Comparison of ENCODE assay signal across 8 cellular contexts in genomic region chr19:11737964-11738745, GRCh38. TPM values are rescaled to one million over a fixed set of nuclear protein-coding genes. Genes with fewer than 3 reads are reported as not detected.
DNase-seq lines count a peak whose midpoint lies in the region; ATAC-seq, FAIRE-seq and TF ChIP-seq lines count a peak whose summit lies in the region.

No MANE protein-coding gene starts in this region.

- ATAC-seq in GM19351 (IDR thresholded peaks at IDR 0.05; ENCODE audit: unreplicated experiment) (peak; percentile 33), HG03442 (IDR thresholded peaks at IDR 0.05; ENCODE audit: unreplicated experiment) (peak; percentile 24), K562 (peak; percentile 73)

- FAIRE-seq in K562 (lab: Jason Lieb, UNC), result no peak

- peak overlapping the region; percentile 5 to 87 (median 79) for H3K27ac Mint-ChIP-seq in CD8-positive, alpha-beta memory T cell

- no peak for TF ChIP-seq RAD21 in K562 (CRISPR knock-in tag; conservative IDR thresholded peaks at IDR 0.05 in 1 of 2, IDR thresholded peaks at IDR 0.05 in 1 of 2)

- intact Hi-C loops in K562 (cut with micrococcal nuclease), result loop anchor here (2.0 kb wide), 1 partner anchor 29 kb away; the partner anchor contains the start of gene ZNF441

- H3K4me3 ChIP-seq in CD8-positive, alpha-beta memory T cell (ENCODE audit: low read length), result peak overlapping the region; percentile 58
- peak overlapping the region; percentile 69 for H3K4me3 ChIP-seq in K562
- H3K4me3 ChIP-seq in iPS-18c (ENCODE audit: insufficient read depth, low read depth, low read length), result peak overlapping the region; percentile 91
- H3K4me3 ChIP-seq in skeletal muscle tissue (ENCODE audit: low read length in 3 of 3), result peak overlapping the region; percentile 87 to 89 (median 89)

- H3K27me3 ChIP-seq in CD8-positive, alpha-beta memory T cell (ENCODE audit: insufficient read depth, low read length, poor library complexity, severe bottlenecking), result no peaks in the 10 kb centered on the region
- no peaks in the 10 kb centered on the region for H3K27me3 ChIP-seq in K562 (ENCODE audit: control insufficient read depth in 2 of 2, insufficient read depth in 2 of 2, low read length in 2 of 2)
- no peaks in the 10 kb centered on the region for H3K27me3 ChIP-seq in skeletal muscle tissue (ENCODE audit: control insufficient read depth in 3 of 3, insufficient read depth in 3 of 3, low read length in 3 of 3)

- H3K4me2 ChIP-seq in K562 (ENCODE audit: insufficient read depth, low read length), result peak overlapping the region; percentile 87

- peak overlapping the region; percentile 79 to 94 for H3K9ac ChIP-seq in K562 (ENCODE audit: insufficient read depth in 1 of 2, low read depth in 2 of 2, low read length in 2 of 2)
- H3K9ac ChIP-seq in skeletal muscle tissue (ENCODE audit: low read depth in 1 of 3, low read length in 3 of 3), result peak overlapping the region; percentile 81 to 91 (median 86)

- POLR2A ChIA-PET in CD8-positive, alpha-beta memory T cell (lab: Charles Lee), result interaction anchor here (0.5 kb wide), 1 partner anchor 421 kb away, joined by 3 read pairs; no protein-coding TSS in a partner anchor
- POLR2A ChIA-PET in K562 (lab: Yijun Ruan, JAX), result interaction anchor here (0.6 kb wide), 1 partner anchor 101 kb away, joined by 3 read pairs; no protein-coding TSS in a partner anchor

- no peaks in the 10 kb centered on the region for H3K9me3 ChIP-seq in CD8-positive, alpha-beta memory T cell (ENCODE audit: low read length)
- no peaks in the 10 kb centered on the region for H3K9me3 ChIP-seq in K562 (replicated peaks; ENCODE audit: control insufficient read depth, insufficient read depth, low read depth, low read length)
- H3K9me3 ChIP-seq in iPS-18c (ENCODE audit: control insufficient read depth, insufficient read depth, low read length), result peaks cover 2% of the 10 kb centered on the region
- no peaks in the 10 kb centered on the region for H3K9me3 ChIP-seq in skeletal muscle tissue (ENCODE audit: control insufficient read depth in 3 of 3, low read length in 3 of 3)

- peaks cover 9% of the 10 kb centered on the region; the same call in 2 of the 3 replicates for H3K79me2 ChIP-seq in K562 (ENCODE audit: control insufficient read depth, insufficient read depth, low read length)

- peaks cover 10% of the 10 kb centered on the region for H3K4me1 ChIP-seq in CD8-positive, alpha-beta memory T cell (ENCODE audit: insufficient read depth, low read length)
- H3K4me1 ChIP-seq in K562 (replicated peaks in 1 of 2; ENCODE audit: control insufficient read depth in 2 of 2, insufficient read depth in 2 of 2, low read length in 2 of 2) (peaks cover 15 to 30% of the 10 kb centered on the region in 2 experiments), skeletal muscle tissue (ENCODE audit: control insufficient read depth in 3 of 3, insufficient read depth in 3 of 3, low read length in 3 of 3) (peaks cover 12 to 18% (median 14%) of the 10 kb centered on the region in 3 donors)

- TF ChIP-seq EP300 in K562 (IDR thresholded peaks at IDR 0.05; ENCODE audit: low read length), result no peak; the same call in 1 of the 2 replicates

- TF ChIP-seq POLR2A in K562 (conservative IDR thresholded peaks at IDR 0.05), result no peak

- peak overlapping the region; percentile 94 to 99 (median 97) for H3K4me3 Mint-ChIP-seq in CD8-positive, alpha-beta memory T cell

- H4K20me1 ChIP-seq in K562 (replicated peaks; ENCODE audit: control insufficient read depth, insufficient read depth, low read length), result no peaks in the 10 kb centered on the region

- peak in 4 of 5 donors; percentile 10 to 55 (median 16) for DNase-seq in CD8-positive, alpha-beta memory T cell
- peak in 3 of 5 donors; percentile 14 to 35 (median 15) for DNase-seq in T-helper 1 cell
- peak; percentile 38 to 77 (median 44) for DNase-seq in K562 (ENCODE audit: extremely low read depth in 1 of 4, low spot score in 3 of 4)
- no peak for DNase-seq in NCI-H1694 treated with DMSO at 0.1 percent for 48 hours (lab: John Stamatoyannopoulos, UW)

- peaks cover 0 to 2% of the 10 kb centered on the region in 2 donors for H3K27me3 Mint-ChIP-seq in CD8-positive, alpha-beta memory T cell

- H3K4me1 Mint-ChIP-seq in CD8-positive, alpha-beta memory T cell, result peaks cover 18 to 28% (median 21%) of the 10 kb centered on the region in 3 donors

- BruUV-seq in K562 (replicated peaks; lab: Mats Ljungman, UMichigan), result TSS peak; percentile 80

- no peaks in the 10 kb centered on the region for H3K36me3 ChIP-seq in CD8-positive, alpha-beta memory T cell (ENCODE audit: insufficient read depth, low read length)
- no peaks in the 10 kb centered on the region for H3K36me3 ChIP-seq in K562 (ENCODE audit: control insufficient read depth, insufficient read depth, low read length)
- H3K36me3 ChIP-seq in skeletal muscle tissue (ENCODE audit: control insufficient read depth in 3 of 3, insufficient read depth in 3 of 3, low read length in 3 of 3), result no peaks in the 10 kb centered on the region

- no peaks in the 10 kb centered on the region for H3K9me3 Mint-ChIP-seq in CD8-positive, alpha-beta memory T cell

- no peaks in the 10 kb centered on the region for H3K9me1 ChIP-seq in K562 (ENCODE audit: control insufficient read depth, insufficient read depth, low read length)

- peak in 1 of 3 experiments; percentile 3; a peak in 1 of 6 replicates for TF ChIP-seq CTCF in K562 (IDR thresholded peaks at IDR 0.05 in 2 of 3, conservative IDR thresholded peaks at IDR 0.05 in 1 of 3; ENCODE audit: insufficient read depth in 2 of 3, low read depth in 1 of 3, low read length in 3 of 3)

- H3K36me3 Mint-ChIP-seq in CD8-positive, alpha-beta memory T cell, result peaks cover 0 to 15% (median 2%) of the 10 kb centered on the region in 3 donors

- H2AFZ ChIP-seq in K562 (ENCODE audit: low read depth, low read length), result peak overlapping the region; percentile 95

- CTCF ChIA-PET in CD8-positive, alpha-beta memory T cell (lab: Charles Lee), result interaction anchor here (1.5 kb wide), 1 partner anchor 40 kb away, joined by 3 read pairs; no protein-coding TSS in a partner anchor
- CTCF ChIA-PET in K562 (lab: Yijun Ruan, JAX; ENCODE audit: low intra/inter-chr PET ratio), result no interaction called here

- WGBS in K562 (ENCODE audit: insufficient coverage, low coverage, missing lambda C conversion rate), result 2% methylated on average over 45 of the region's 52 CpGs

- peak overlapping the region; percentile 60 for H3K27ac ChIP-seq in CD8-positive, alpha-beta memory T cell (ENCODE audit: low read depth, low read length)
- H3K27ac ChIP-seq in K562 (ENCODE audit: extremely low read depth, low read depth, low read length) (peak overlapping the region; percentile 78), skeletal muscle tissue (ENCODE audit: low read depth, low read length) (peak overlapping the region; percentile 73)

- in situ Hi-C loops in K562 (cut with MboI), result no loop called here

TF ChIP-seq in K562, 482 proteins besides CTCF, POLR2A, EP300 and RAD21 (continues in another document):
- TF ChIP-seq MAFG (tag; conservative IDR thresholded peaks at IDR 0.05), result no peak
- TF ChIP-seq TCF7 (IDR thresholded peaks at IDR 0.05; ENCODE audit: borderline replicate concordance), result 0 out of 2 replicates have a peak, but pooled peaks have one; percentile 44
- no peak for TF ChIP-seq ZNF239 (CRISPR knock-in tag; IDR thresholded peaks at IDR 0.05)
- no peak for TF ChIP-seq ESRRB (CRISPR knock-in tag; IDR thresholded peaks at IDR 0.05; ENCODE audit: borderline replicate concordance)

RNA-seq across cellular contexts. Expression of gene ZNF823, which starts 0.6 kb away (rescaled TPM):
- 1 to 10 TPM; 4.4 to 4.6 TPM for total RNA-seq in CD8-positive, alpha-beta memory T cell
- polyA plus RNA-seq in CD8-positive, alpha-beta memory T cell, result 3.6 TPM
- 6.3 and 16.7 TPM in 2 replicates for total RNA-seq in K562 (2011; cell fraction: chromatin; rRNA removed; ENCODE audit: low replicate concordance)
- total RNA-seq in K562 (2011; cell fraction: nucleolus; rRNA removed), result 4.2 and 4.6 TPM in 2 replicates
- 4.1 and 4.8 TPM in 2 replicates for total RNA-seq in K562 (2011; cell fraction: nucleoplasm; rRNA removed)
- 4.0 and 4.2 TPM in 2 replicates for total RNA-seq in K562 (2014; rRNA removed)
- 8.8 and 9.5 TPM in 2 replicates for total RNA-seq in K562 (2014; rRNA removed; fragmentation: Illumina TruSeq; extraction: Trizol)
- 11.0 and 13.4 TPM in 2 replicates for total RNA-seq in K562 (2015; rRNA removed; fragmentation: Illumina TruSeq; extraction: Trizol)
- total RNA-seq in K562 (2021), result 4.4 and 5.0 TPM in 2 replicates
- 7.7 and 7.9 TPM in 2 replicates for polyA plus RNA-seq in K562 (2011; rRNA removed)
- 2.1 and 3.6 TPM in 2 replicates for polyA plus RNA-seq in K562 (2011; cell fraction: cytosol; rRNA removed)
- polyA plus RNA-seq in K562 (2011; cell fraction: nucleus; rRNA removed), result 4.3 and 7.7 TPM in 2 replicates
- polyA plus RNA-seq in K562 (2012), result 4.4 and 5.8 TPM in 2 replicates
- polyA plus RNA-seq in K562 (2014; fragmentation: Illumina TruSeq; extraction: Trizol), result 6.1 and 6.7 TPM in 2 replicates
- polyA plus RNA-seq in K562 (2014; fragmentation: Nextera tagmentation; extraction: Ambion mirVana), result 10 to 100 TPM in 1 of 2 experiments, 1 to 10 TPM in 1; 5.4 to 11.6 TPM
- 4.1 and 4.6 TPM in 2 replicates for polyA plus RNA-seq in K562 (2014; rRNA removed)
- 15.3 and 21.9 TPM in 2 replicates for polyA minus RNA-seq in K562 (2011; rRNA and poly(A)+ RNA removed)
- 5.2 and 5.9 TPM in 2 replicates for polyA minus RNA-seq in K562 (2011; cell fraction: cytosol; rRNA and poly(A)+ RNA removed)
- 2.0 and 5.2 TPM in 2 replicates for polyA minus RNA-seq in K562 (2011; cell fraction: nucleus; rRNA and poly(A)+ RNA removed)
- 19.8 TPM for total RNA-seq in skeletal muscle tissue

RNA-seq across cellular contexts. Expression of gene ZNF441, which starts 28.6 kb away (rescaled TPM):
- 1 to 10 TPM; 6.4 to 7.5 TPM for total RNA-seq in CD8-positive, alpha-beta memory T cell
- 5.9 TPM for polyA plus RNA-seq in CD8-positive, alpha-beta memory T cell
- 20.6 and 66.2 TPM in 2 replicates for total RNA-seq in K562 (2011; cell fraction: chromatin; rRNA removed; ENCODE audit: low replicate concordance)
- 11.5 and 20.8 TPM in 2 replicates for total RNA-seq in K562 (2011; cell fraction: nucleolus; rRNA removed)
- 23.3 and 24.1 TPM in 2 replicates for total RNA-seq in K562 (2011; cell fraction: nucleoplasm; rRNA removed)
- total RNA-seq in K562 (2014; rRNA removed) (7.8 and 8.2 TPM in 2 replicates), K562 (2014; rRNA removed; fragmentation: Illumina TruSeq; extraction: Trizol) (12.0 and 12.2 TPM in 2 replicates), K562 (2015; rRNA removed; fragmentation: Illumina TruSeq; extraction: Trizol) (10.4 and 14.0 TPM in 2 replicates), K562 (2021) (5.6 and 5.7 TPM in 2 replicates), skeletal muscle tissue (5.2 TPM)
- polyA plus RNA-seq in K562 (2011; rRNA removed) (10.5 and 11.1 TPM in 2 replicates), K562 (2014; fragmentation: Illumina TruSeq; extraction: Trizol) (6.4 and 8.3 TPM in 2 replicates), K562 (2014; fragmentation: Nextera tagmentation; extraction: Ambion mirVana) (1 to 10 TPM; 1.9 to 3.3 TPM), K562 (2014; rRNA removed) (7.0 and 7.4 TPM in 2 replicates)
- 1.3 and 2.1 TPM in 2 replicates for polyA plus RNA-seq in K562 (2011; cell fraction: cytosol; rRNA removed)
- 22.4 and 23.3 TPM in 2 replicates for polyA plus RNA-seq in K562 (2011; cell fraction: nucleus; rRNA removed)
- polyA plus RNA-seq in K562 (2012), result 3.4 and 5.7 TPM in 2 replicates
- 21.8 and 32.6 TPM in 2 replicates for polyA minus RNA-seq in K562 (2011; rRNA and poly(A)+ RNA removed)
- 4.3 and 8.7 TPM in 2 replicates for polyA minus RNA-seq in K562 (2011; cell fraction: cytosol; rRNA and poly(A)+ RNA removed)
- 21.7 and 40.3 TPM in 2 replicates for polyA minus RNA-seq in K562 (2011; cell fraction: nucleus; rRNA and poly(A)+ RNA removed)
